Comparison of ENCODE assay signal across 10 cellular contexts in genomic region chr5:173954671-173955605, GRCh38. TPM values are rescaled to one million over a fixed set of nuclear protein-coding genes. Genes with fewer than 3 reads are reported as not detected.
DNase-seq lines count a peak whose midpoint lies in the region; ATAC-seq, FAIRE-seq and TF ChIP-seq lines count a peak whose summit lies in the region.
"Had no signal": no experiment of that assay in that cellular context is flagged by ENCODE, and none has a peak within 500 bp of the region (broad histone marks: within the 10 kb centered on the region; RNA-seq: fewer than 3 reads in every experiment).

No MANE protein-coding gene starts in this region.

- H3K27me3 ChIP-seq in IMR-90 (ENCODE audit: control insufficient read depth, insufficient read depth, low read length) (no peaks in the 10 kb centered on the region), pancreas (no peaks in the 10 kb centered on the region), SJCRH30 (no peaks in the 10 kb centered on the region)

- peak overlapping the region; percentile 75 for H2BK5ac ChIP-seq in IMR-90 (ENCODE audit: low read depth, low read length, poor library complexity, severe bottlenecking)

- peak overlapping the region; percentile 76 for H3K14ac ChIP-seq in IMR-90 (replicated peaks; ENCODE audit: low read depth, low read length)

- CTCF ChIA-PET in IMR-90 (lab: Yijun Ruan, JAX), result no interaction called here

- H2BK120ac ChIP-seq in IMR-90 (ENCODE audit: low read depth, low read length), result peak overlapping the region; percentile 60; the same call in 1 of the 2 replicates

- no peak for TF ChIP-seq CTCF in AG10803 (conservative IDR thresholded peaks at IDR 0.05; ENCODE audit: low read length)
- no peak for TF ChIP-seq CTCF in IMR-90 (conservative IDR thresholded peaks at IDR 0.05; ENCODE audit: low read depth, low read length)
- TF ChIP-seq CTCF in fibroblast of the aortic adventitia (IDR thresholded peaks at IDR 0.05; ENCODE audit: insufficient read depth, low read length), result no peak
- TF ChIP-seq CTCF in pancreas (IDR thresholded peaks at IDR 0.05), result no peak

- TF ChIP-seq POLR2A in IMR-90 (IDR thresholded peaks at IDR 0.05; ENCODE audit: low read depth, low read length), result no peak

- peak overlapping the region; percentile 19; the same call in 1 of the 2 replicates for H4K5ac ChIP-seq in IMR-90 (ENCODE audit: low read depth, low read length)

- no TSS peak for BruUV-seq in IMR-90 (replicated peaks; lab: Mats Ljungman, UMichigan)

- POLR2A ChIA-PET in IMR-90 (lab: Charles Lee; ENCODE audit: unreplicated experiment), result no interaction called here

- H4K8ac ChIP-seq in IMR-90 (ENCODE audit: low read depth in 2 of 2, low read length in 2 of 2), result peak overlapping the region in 1 of 2 experiments; percentile 49; a peak in 1 of 4 replicates

- H3K4ac ChIP-seq in IMR-90 (ENCODE audit: low read depth, low read length), result peak overlapping the region; percentile 67

- 0 out of 2 replicates have a peak overlapping the region, but pooled peaks have one; percentile 11 for H4K91ac ChIP-seq in IMR-90 (ENCODE audit: insufficient read depth, low read depth, low read length)

- H2AFZ ChIP-seq in IMR-90 (replicated peaks; ENCODE audit: low read length, poor library complexity), result no peak overlapping the region

- no peaks in the 10 kb centered on the region for H4K20me1 ChIP-seq in IMR-90 (ENCODE audit: insufficient read depth, low read length)

- H3K27ac ChIP-seq in IMR-90 (ENCODE audit: insufficient read depth, low read length) (peak overlapping the region; percentile 46), pancreas (peak overlapping the region; percentile 5 to 83 (median 58)), SJCRH30 (no peak overlapping the region)
- H3K27ac ChIP-seq: C4-2B had no signal

- peak overlapping the region; percentile 68; the same call in 1 of the 2 replicates for H2AK5ac ChIP-seq in IMR-90 (ENCODE audit: low read depth, low read length)

- ATAC-seq in IMR-90 (ENCODE audit: low read depth), result peak; percentile 66
- ATAC-seq in pancreas, result peak; percentile 79 to 91 (median 89)
- ATAC-seq in sciatic nerve, result no peak

- intact Hi-C loops in IMR-90 (cut with micrococcal nuclease), result no loop called here
- intact Hi-C loops in pancreas (cut with DNase I), result no loop called here
- intact Hi-C loops in sciatic nerve (cut with DNase I), result no loop called here

- H3K36me3 ChIP-seq in IMR-90 (ENCODE audit: control insufficient read depth, insufficient read depth, low read length), result peaks cover 18% of the 10 kb centered on the region
- H3K36me3 ChIP-seq in pancreas, result peaks cover 0 to 60% (median 5%) of the 10 kb centered on the region in 3 donors
- H3K36me3 ChIP-seq in SJCRH30, result peaks cover 18% of the 10 kb centered on the region

- no peak overlapping the region for H3K56ac ChIP-seq in IMR-90 (ENCODE audit: extremely low read depth, insufficient read depth, low read length)

- H3K4me2 ChIP-seq in IMR-90 (ENCODE audit: low read depth, low read length), result peak overlapping the region; percentile 61; the same call in 1 of the 2 replicates

- peak; percentile 66 for DNase-seq in AG10803 (ENCODE audit: low read depth)
- DNase-seq in IMR-90, result peak; percentile 95
- peak; percentile 13 for DNase-seq in fibroblast of the aortic adventitia (ENCODE audit: low read depth)
- peak in 3 of 6 donors; percentile 53 to 58 (median 54) for DNase-seq in pancreas
- DNase-seq in SJCRH30, result no peak
- DNase-seq in activated naive CD4-positive, alpha-beta T cell (lab: John Stamatoyannopoulos, UW), result no peak
- no peak for DNase-seq in sciatic nerve (ENCODE audit: low spot score)
- no peak for DNase-seq in NK-92 (lab: John Stamatoyannopoulos, UW; ENCODE audit: unreplicated experiment)
- DNase-seq: NCI-H1694 treated with DMSO at 0.1 percent for 48 hours had no signal

- no peak overlapping the region for H2AK9ac ChIP-seq in IMR-90 (replicated peaks; ENCODE audit: low read depth, low read length, poor library complexity)

- TF ChIP-seq RAD21 in IMR-90 (IDR thresholded peaks at IDR 0.05; ENCODE audit: low read length), result no peak

- in situ Hi-C loops in IMR-90 (cut with MboI; ENCODE audit: low sequenced_read_pairs), result no loop called here

- dilution Hi-C loops in IMR-90 (cut with HindIII; ENCODE audit: low sequenced_read_pairs, unreplicated experiment), result no loop called here

- H3K9me3 ChIP-seq in IMR-90 (ENCODE audit: control insufficient read depth, insufficient read depth, low read length), result no peaks in the 10 kb centered on the region
- no peaks in the 10 kb centered on the region for H3K9me3 ChIP-seq in pancreas
- no peaks in the 10 kb centered on the region for H3K9me3 ChIP-seq in SJCRH30 (replicated peaks)

- peak overlapping the region; percentile 16; the same call in 1 of the 3 replicates for H2BK15ac ChIP-seq in IMR-90 (ENCODE audit: low read depth, low read length)

- H3K18ac ChIP-seq in IMR-90 (ENCODE audit: low read depth, low read length), result peak overlapping the region; percentile 50; the same call in 1 of the 2 replicates

- peaks cover 10% of the 10 kb centered on the region for H3K9me1 ChIP-seq in IMR-90 (ENCODE audit: insufficient read depth, low read length)

- H3K79me1 ChIP-seq in IMR-90 (ENCODE audit: low read depth in 1 of 2, low read length in 2 of 2), result peaks cover 0 to 4% of the 10 kb centered on the region in 2 experiments; a peak in 1 of 4 replicates

- no peak overlapping the region for H3K9ac ChIP-seq in IMR-90 (ENCODE audit: low read depth, low read length)

- H3K23ac ChIP-seq in IMR-90 (ENCODE audit: low read depth, low read length), result peak overlapping the region; percentile 55; the same call in 1 of the 2 replicates

- H2BK20ac ChIP-seq in IMR-90 (ENCODE audit: low read depth, low read length), result peak overlapping the region; percentile 42; the same call in 1 of the 2 replicates

- H3K4me3 ChIP-seq in AG10803 (ENCODE audit: low read length) (no peak overlapping the region), IMR-90 (ENCODE audit: insufficient read depth, low read depth, low read length) (no peak overlapping the region), fibroblast of the aortic adventitia (ENCODE audit: low read depth, low read length) (no peak overlapping the region), pancreas (no peak overlapping the region), SJCRH30 (no peak overlapping the region)

- WGBS in IMR-90 (ENCODE audit: extremely low coverage in 2 of 2, insufficient read length in 1 of 2), 2 experiments, result no CpG with 5 or more reads among the region's 6 CpGs
- 11 to 24% methylated on average over 6 of the region's 6 CpGs for WGBS in pancreas, 2 donors

- no peak for FAIRE-seq in pancreas (lab: Jason Lieb, UNC)

- peaks cover 9% of the 10 kb centered on the region for H3K4me1 ChIP-seq in IMR-90 (ENCODE audit: control insufficient read depth, insufficient read depth, low read length)
- H3K4me1 ChIP-seq in pancreas, result peaks cover 26 to 56% (median 48%) of the 10 kb centered on the region in 3 donors
- H3K4me1 ChIP-seq in SJCRH30, result no peaks in the 10 kb centered on the region

TF ChIP-seq in IMR-90, 13 proteins besides CTCF, POLR2A, EP300 and RAD21:
- TF ChIP-seq USF2 (IDR thresholded peaks at IDR 0.05; ENCODE audit: low read depth, low read length) (no peak), MAFK (IDR thresholded peaks at IDR 0.05; ENCODE audit: low read depth, low read length) (no peak), BHLHE40 (IDR thresholded peaks at IDR 0.05; ENCODE audit: low read depth, low read length) (peak; percentile 44; the same call in 1 of the 2 replicates), MXI1 (IDR thresholded peaks at IDR 0.05; ENCODE audit: borderline replicate concordance, low read depth, low read length) (peak; percentile 65; the same call in 1 of the 2 replicates), CEBPB (IDR thresholded peaks at IDR 0.05; ENCODE audit: low read depth, low read length) (no peak), RCOR1 (IDR thresholded peaks at IDR 0.05; ENCODE audit: insufficient replicate concordance, low read length) (no peak), SMC3 (IDR thresholded peaks at IDR 0.05; ENCODE audit: low read depth, low read length) (no peak), ELK1 (IDR thresholded peaks at IDR 0.05; ENCODE audit: borderline replicate concordance, low read depth, low read length) (no peak), NFE2L2 (IDR thresholded peaks at IDR 0.05; ENCODE audit: low read depth, low read length) (no peak), MAZ (IDR thresholded peaks at IDR 0.05; ENCODE audit: borderline replicate concordance, low read depth, low read length) (no peak), CHD1 (IDR thresholded peaks at IDR 0.05; ENCODE audit: low read depth, low read length) (no peak), RFX5 (IDR thresholded peaks at IDR 0.05; ENCODE audit: low read depth, low read length) (no peak), FOS (IDR thresholded peaks at IDR 0.05; ENCODE audit: low read depth, low read length) (no peak)

RNA-seq across cellular contexts. Expression of gene C5orf47, which starts 34.0 kb away (rescaled TPM):
- total RNA-seq in IMR-90 (2012; rRNA removed) (not detected in 2 replicates), fibroblast of the aortic adventitia (ENCODE audit: low replicate concordance) (not detected in 2 replicates), pancreas (under 1 TPM in 2 of 6 donors, not detected in 4; 0.08 to 0.09 TPM), sciatic nerve (not detected)
- polyA plus RNA-seq in IMR-90 (2012; rRNA removed) (not detected in 2 replicates), pancreas (under 1 TPM; 0.04 to 0.07 TPM)
- not detected in 2 replicates for polyA plus RNA-seq in IMR-90 (2012; cell fraction: cytosol; rRNA removed)
- not detected in 2 replicates for polyA plus RNA-seq in IMR-90 (2012; cell fraction: nucleus; rRNA removed; ENCODE audit: low replicate concordance)
- not detected in 2 replicates for total RNA-seq in SJCRH30 (2014; rRNA removed; shearing (Covaris generic))

Comparison
In these comparisons a context has a peak if more than half of its experiments do, and no peak if none do; other contexts are left out.
1. DNase-seq: peak in AG10803 (single experiment), IMR-90 (single experiment) and fibroblast of the aortic adventitia (single experiment); none in SJCRH30 (0 of 2), activated naive CD4-positive, alpha-beta T cell (0 of 4), sciatic nerve (single experiment) and NK-92 (single experiment).